Comparison of ENCODE assay signal across 14 cellular contexts in the genomic region with DNA sequence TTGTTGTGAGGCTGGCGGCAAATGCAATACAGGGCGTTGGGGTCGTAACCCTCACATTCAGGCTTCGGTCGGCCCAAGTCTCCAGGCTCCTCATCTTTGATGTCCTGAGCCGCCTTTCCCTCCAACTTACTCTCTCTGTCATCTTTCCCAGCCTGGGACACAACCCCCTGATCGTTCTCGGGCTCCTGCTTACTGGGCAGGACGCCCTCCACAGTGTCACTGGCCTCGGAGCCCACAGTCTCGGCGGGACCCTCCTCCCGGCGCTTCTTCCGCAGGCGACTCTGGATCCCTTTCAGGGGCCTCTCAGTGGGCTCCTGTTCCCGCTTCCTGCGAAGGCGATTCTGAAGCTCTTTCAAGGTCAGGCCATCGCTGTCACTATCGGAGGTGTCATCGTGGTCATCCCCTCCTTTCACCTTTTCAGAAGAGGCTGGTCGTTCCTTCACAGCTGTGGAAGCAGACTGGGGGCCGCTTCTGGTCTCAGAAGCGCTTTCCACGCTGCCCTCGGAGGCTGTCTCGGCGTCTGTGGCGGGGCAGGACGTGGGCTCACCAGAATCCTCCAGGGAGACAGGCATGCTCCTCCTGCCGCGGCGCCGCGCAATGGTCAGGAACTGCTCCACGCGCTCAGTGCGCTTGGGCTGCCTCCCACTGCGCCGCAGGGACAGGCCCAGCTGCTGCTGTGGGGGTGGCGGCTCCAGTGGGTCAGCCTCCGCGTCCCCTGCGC.
"Had no signal": no experiment of that assay in that cellular context is flagged by ENCODE, and none has a peak within 500 bp of the region (broad histone marks: within the 10 kb centered on the region; RNA-seq: fewer than 3 reads in every experiment).

No MANE protein-coding gene starts in this region.

- H3K9me3 Mint-ChIP-seq: activated T-cell treated with anti-CD3 and anti-CD28 coated beads, Interleukin-2, amount 50 U/mL, for 4 hours; naive thymus-derived CD8-positive, alpha-beta T cell; T-helper 1 cell treated with Interleukin-12 subunit alpha and Interleukin-12 subunit beta and Interleukin-4 antibody, amounts not matched to agents 30 μg/mL and 1 μg/mL, for 36 hours had no signal

- DNase-seq: activated CD4-positive, alpha-beta T cell treated with anti-CD3 and anti-CD28 coated beads, Interleukin-2, amount 50 U/mL, for 4 hours; activated gamma-delta T cell; activated T-cell treated with anti-CD3 and anti-CD28 coated beads, Interleukin-2, amount 50 U/mL, for 4 hours; central memory CD4-positive, alpha-beta T cell; effector memory CD4-positive, alpha-beta T cell; erythroblast; hippocampal formation; mucosa of descending colon; naive thymus-derived CD8-positive, alpha-beta T cell; nucleus accumbens; right cardiac atrium; stimulated activated naive CD4-positive, alpha-beta T cell had no signal

- H3K27me3 Mint-ChIP-seq: naive thymus-derived CD8-positive, alpha-beta T cell had no signal

- H3K9me3 ChIP-seq: mucosa of descending colon had no signal

- ATAC-seq: activated T-cell treated with anti-CD3 and anti-CD28 coated beads, Interleukin-2, amount 50 U/mL, for 4 hours; mucosa of descending colon; naive thymus-derived CD8-positive, alpha-beta T cell; right cardiac atrium had no signal

- H3K4me3 Mint-ChIP-seq: activated T-cell treated with anti-CD3 and anti-CD28 coated beads, Interleukin-2, amount 50 U/mL, for 4 hours; T-helper 1 cell treated with Interleukin-12 subunit alpha and Interleukin-12 subunit beta and Interleukin-4 antibody, amounts not matched to agents 30 μg/mL and 1 μg/mL, for 36 hours had no signal

- H3K27ac Mint-ChIP-seq: T-helper 1 cell treated with Interleukin-12 subunit alpha and Interleukin-12 subunit beta and Interleukin-4 antibody, amounts not matched to agents 30 μg/mL and 1 μg/mL, for 36 hours had no signal

- H3K4me3 ChIP-seq: lung, mucosa of descending colon had no signal
